ENCODE assay signal across 8 cellular contexts in the genomic region with DNA sequence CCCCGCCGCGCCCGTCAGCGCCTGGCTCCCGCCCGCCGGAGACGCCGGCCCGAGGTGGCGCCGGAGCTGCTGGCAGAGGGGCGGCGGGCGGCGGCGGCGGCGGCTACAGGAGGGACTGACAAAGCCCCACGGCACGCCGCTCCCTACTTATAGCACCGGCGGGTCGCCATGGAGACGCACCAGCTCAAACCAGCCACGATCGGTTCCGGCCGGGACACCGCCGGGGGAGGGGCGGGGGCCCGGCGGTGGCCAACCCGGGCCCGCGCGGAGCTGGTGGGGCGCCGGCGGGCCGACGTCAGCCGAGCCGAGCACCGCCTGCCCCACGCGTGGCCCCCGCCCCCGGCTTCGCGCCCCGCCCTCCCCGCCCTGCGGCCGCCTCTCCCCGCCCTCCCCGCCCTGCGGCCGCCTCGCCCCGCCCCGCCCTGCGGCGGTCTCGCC. TPM values are rescaled to one million over a fixed set of nuclear protein-coding genes. Genes with fewer than 3 reads are reported as not detected.
A peak's percentile ranks its signal among the peaks of the same experiment; 100 is the strongest.
DNase-seq lines count a peak whose midpoint lies in the region; ATAC-seq and TF ChIP-seq lines count a peak whose summit lies in the region.

TSS of gene ODC1 (minus strand) at position 120 of the 438 bp plus-strand sequence. CDS start 3,295 bp downstream, outside the sequence.

- H3K27ac ChIP-seq in layer of hippocampus (ENCODE audit: low read depth, low read length): peak within 1 kb of the TSS; percentile 89

- no peaks in the 10 kb centered on the region for H3K27me3 ChIP-seq in layer of hippocampus (ENCODE audit: control insufficient read depth, insufficient read depth, low read length)

- no peak for TF ChIP-seq CTCF in AG09319 (IDR thresholded peaks at IDR 0.05; ENCODE audit: low read depth, low read length)

- peak; percentile 78 for ATAC-seq in HG03432 (IDR thresholded peaks at IDR 0.05; ENCODE audit: unreplicated experiment)

- TF ChIP-seq POLR2A in GM19193 (IDR thresholded peaks at IDR 0.05; ENCODE audit: extremely low read depth, insufficient read depth, insufficient read length): peak; percentile 97

- DNase-seq in AG09319 (ENCODE audit: extremely low read depth, low read depth) (peak; percentile 86), NCI-H460 (ENCODE audit: extremely low read depth, low read depth) (peak; percentile 95), cerebellum (ENCODE audit: low spot score) (peak; percentile 95)
- DNase-seq in activated CD4-positive, CD25-positive, alpha-beta regulatory T cell treated with anti-CD3 and anti-CD28 coated beads, Interleukin-2, amount 50 U/mL, for 72 hours: peak; percentile 91
- DNase-seq in stimulated activated CD4-positive, alpha-beta T cell treated with anti-CD3 and anti-CD28 coated beads, Interleukin-1b, Interleukin-23, amount 100 ng/mL, for 4 hours (ENCODE audit: low read depth in 2 of 2): peak; percentile 98 to 99

RNA-seq across cellular contexts. Expression of gene ODC1, which starts in this region (rescaled TPM):
- total RNA-seq in NCI-H460 (2014; rRNA removed; shearing (Covaris generic)): 630 and 656 TPM in 2 replicates
- 469 and 518 TPM in 2 replicates for polyA plus RNA-seq in NCI-H460 (2014; cell fraction: nucleus; rRNA removed)
- 104 TPM for total RNA-seq in cerebellum

Comparison
In these comparisons a context has a peak if more than half of its experiments do, and no peak if none do; other contexts are left out.
1. Peak in every context shown above with its lines: DNase-seq, ATAC-seq and H3K27ac ChIP-seq.